In genomic region chr5:23740029-23740428, GRCh38 we compare ENCODE assay signal across 29 cellular contexts.
DNase-seq lines count a peak whose midpoint lies in the region; ATAC-seq and TF ChIP-seq lines count a peak whose summit lies in the region.
"Had no signal": no experiment of that assay in that cellular context is flagged by ENCODE, and none has a peak within 500 bp of the region (broad histone marks: within the 10 kb centered on the region; RNA-seq: fewer than 3 reads in every experiment).

No MANE protein-coding gene starts in this region.

- no peak overlapping the region for H3K27ac ChIP-seq in GM23338 (ENCODE audit: low read depth)
- no peak overlapping the region for H3K27ac ChIP-seq in PC-3 (ENCODE audit: low read length)
- no peak overlapping the region for H3K27ac ChIP-seq in smooth muscle cell (ENCODE audit: low read depth)
- no peak overlapping the region for H3K27ac ChIP-seq in WERI-Rb-1
- H3K27ac ChIP-seq in OCI-LY7 (ENCODE audit: low read depth, low read length, poor library complexity, severe bottlenecking): no peak overlapping the region
- H3K27ac ChIP-seq: A549, coronary artery, lower lobe of right lung, ovary, spleen, tibial nerve had no signal

- no peaks in the 10 kb centered on the region for H3F3A ChIP-seq in GM23338 (replicated peaks; ENCODE audit: low read depth)
- no peaks in the 10 kb centered on the region for H3F3A ChIP-seq in PC-3 (ENCODE audit: low read length, unreplicated experiment)
- H3F3A ChIP-seq in smooth muscle cell (ENCODE audit: low read depth): no peaks in the 10 kb centered on the region

- H3K27me3 ChIP-seq in GM23338 (ENCODE audit: insufficient read depth) (no peaks in the 10 kb centered on the region), PC-3 (ENCODE audit: low read length) (no peaks in the 10 kb centered on the region), smooth muscle cell (ENCODE audit: low read depth) (no peaks in the 10 kb centered on the region), WERI-Rb-1 (ENCODE audit: insufficient read depth, low read depth, severe bottlenecking) (no peaks in the 10 kb centered on the region)
- H3K27me3 ChIP-seq: ovary, spleen, tibial nerve had no signal

- H3K79me2 ChIP-seq in GM23338 (replicated peaks; ENCODE audit: insufficient read depth): no peaks in the 10 kb centered on the region
- H3K79me2 ChIP-seq in PC-3 (ENCODE audit: low read length): no peaks in the 10 kb centered on the region
- no peaks in the 10 kb centered on the region for H3K79me2 ChIP-seq in smooth muscle cell (ENCODE audit: low read depth)
- no peaks in the 10 kb centered on the region for H3K79me2 ChIP-seq in OCI-LY7 (ENCODE audit: insufficient read depth, low read depth, low read length)

- BruUV-seq in PC-3 (replicated peaks; lab: Mats Ljungman, UMichigan) (no TSS peak), OCI-LY7 (replicated peaks; lab: Mats Ljungman, UMichigan) (no TSS peak)

- H3K27ac Mint-ChIP-seq in GM23338: no peak overlapping the region
- H3K27ac Mint-ChIP-seq: activated CD8-positive, alpha-beta T cell treated with anti-CD3 and anti-CD28 coated beads for 36 hours; activated naive CD4-positive, alpha-beta T cell treated with anti-CD3 and anti-CD28 coated beads, Interleukin-2, amount 50 U/mL, for 24 hours; activated T-helper 2 cell treated with anti-CD3 and anti-CD28 coated beads, Interferon-gamma antibody, Interleukin-2, Interleukin-4, amounts not matched to agents 10 μg/mL and 5 μg/mL and 100 μg/mL, durations not matched to agents 14 hours and 24 hours and 36 hours; B cell; CD8-positive, alpha-beta T cell had no signal

- H3K27me3 Mint-ChIP-seq in GM23338 (ENCODE audit: insufficient read depth, low read depth, poor library complexity): peaks cover 2% of the 10 kb centered on the region
- H3K27me3 Mint-ChIP-seq: activated CD8-positive, alpha-beta T cell treated with anti-CD3 and anti-CD28 coated beads for 36 hours; activated naive CD4-positive, alpha-beta T cell treated with anti-CD3 and anti-CD28 coated beads, Interleukin-2, amount 50 U/mL, for 24 hours; B cell had no signal

- DNase-seq in NCI-H2081 (lab: John Stamatoyannopoulos, UW) (peak; percentile 28 to 73), NCI-H2081 treated with DMSO at 0.1 percent for 48 hours (lab: John Stamatoyannopoulos, UW) (no peak), GM23338 (ENCODE audit: low spot score) (no peak), PC-3 (peak; percentile 75), left lobe of liver (ENCODE audit: low spot score) (peak; percentile 63), smooth muscle cell (lab: John Stamatoyannopoulos, UW; ENCODE audit: unreplicated experiment) (no peak), WERI-Rb-1 (no peak), OCI-LY7 (ENCODE audit: low spot score) (no peak)
- DNase-seq: activated CD8-positive, alpha-beta T cell treated with anti-CD3 and anti-CD28 coated beads for 36 hours; anterior cingulate cortex; CD8-positive, alpha-beta T cell; DMS79 treated with DMSO at 0.1 percent for 48 hours; effector memory CD4-positive, alpha-beta T cell; erythroblast; GF-D8; head of caudate nucleus; lower lobe of right lung; NCI-H2107; NCI-H510A; ovary; spleen; T-helper 1 cell had no signal

- H3K4me3 ChIP-seq in GM23338 (no peak overlapping the region), PC-3 (ENCODE audit: low read length) (no peak overlapping the region), smooth muscle cell (no peak overlapping the region), WERI-Rb-1 (ENCODE audit: low read depth, low read length) (no peak overlapping the region), OCI-LY7 (ENCODE audit: low read depth, low read length, poor library complexity, severe bottlenecking) (no peak overlapping the region)
- H3K4me3 ChIP-seq: A549, coronary artery, lower lobe of right lung, ovary, spleen, tibial nerve had no signal

- H2AFZ ChIP-seq in GM23338 (peak overlapping the region; percentile 86; the same call in 1 of the 2 replicates), PC-3 (ENCODE audit: low read length) (peak overlapping the region; percentile 37; the same call in 1 of the 2 replicates), smooth muscle cell (ENCODE audit: low read depth) (no peak overlapping the region), OCI-LY7 (ENCODE audit: low read length) (no peak overlapping the region)

- H3K9me2 ChIP-seq in GM23338 (ENCODE audit: insufficient read depth) (no peaks in the 10 kb centered on the region), PC-3 (replicated peaks; ENCODE audit: low read length) (no peaks in the 10 kb centered on the region), OCI-LY7 (ENCODE audit: insufficient read depth, low read length) (no peaks in the 10 kb centered on the region)

- intact Hi-C loops in PC-3 (cut with micrococcal nuclease): no loop called here
- intact Hi-C loops in OCI-LY7 (cut with micrococcal nuclease; ENCODE audit: unreplicated experiment): no loop called here

- no peaks in the 10 kb centered on the region for H3K36me3 ChIP-seq in GM23338 (ENCODE audit: insufficient read depth)
- no peaks in the 10 kb centered on the region for H3K36me3 ChIP-seq in PC-3 (ENCODE audit: low read depth, low read length)
- no peaks in the 10 kb centered on the region for H3K36me3 ChIP-seq in smooth muscle cell (ENCODE audit: low read depth)
- no peaks in the 10 kb centered on the region for H3K36me3 ChIP-seq in WERI-Rb-1
- no peaks in the 10 kb centered on the region for H3K36me3 ChIP-seq in OCI-LY7 (ENCODE audit: insufficient read depth, low read length)
- H3K36me3 ChIP-seq: lower lobe of right lung, ovary, spleen, tibial nerve had no signal

- CTCF ChIA-PET in PC-3 (lab: Charles Lee) (no interaction called here), OCI-LY7 (lab: Charles Lee; ENCODE audit: unreplicated experiment) (no interaction called here)

- H3K9me3 Mint-ChIP-seq in GM23338: no peaks in the 10 kb centered on the region
- H3K9me3 Mint-ChIP-seq: activated CD8-positive, alpha-beta T cell treated with anti-CD3 and anti-CD28 coated beads for 36 hours; activated naive CD4-positive, alpha-beta T cell treated with anti-CD3 and anti-CD28 coated beads, Interleukin-2, amount 50 U/mL, for 24 hours had no signal

- H3K9me3 ChIP-seq in PC-3 (ENCODE audit: low read length) (no peaks in the 10 kb centered on the region), smooth muscle cell (replicated peaks; ENCODE audit: low read depth) (no peaks in the 10 kb centered on the region), WERI-Rb-1 (ENCODE audit: severe bottlenecking) (no peaks in the 10 kb centered on the region), OCI-LY7 (ENCODE audit: low read length) (no peaks in the 10 kb centered on the region)
- H3K9me3 ChIP-seq: A549, lower lobe of right lung, ovary had no signal

- no peaks in the 10 kb centered on the region for H3K36me3 Mint-ChIP-seq in GM23338 (ENCODE audit: low read depth)
- H3K36me3 Mint-ChIP-seq: activated naive CD4-positive, alpha-beta T cell treated with anti-CD3 and anti-CD28 coated beads, Interleukin-2, amount 50 U/mL, for 24 hours; CD8-positive, alpha-beta T cell had no signal

- H4K20me1 ChIP-seq in GM23338 (replicated peaks; ENCODE audit: insufficient read depth): no peaks in the 10 kb centered on the region
- H4K20me1 ChIP-seq in PC-3 (ENCODE audit: low read length): no peaks in the 10 kb centered on the region
- H4K20me1 ChIP-seq in smooth muscle cell (ENCODE audit: low read depth): no peaks in the 10 kb centered on the region
- H4K20me1 ChIP-seq in OCI-LY7 (ENCODE audit: insufficient read depth, low read length): no peaks in the 10 kb centered on the region

- TF ChIP-seq CTCF in GM23338 (conservative IDR thresholded peaks at IDR 0.05; ENCODE audit: low read depth in 2 of 2): no peak
- TF ChIP-seq CTCF in PC-3 (conservative IDR thresholded peaks at IDR 0.05; ENCODE audit: low read depth, low read length): no peak
- no peak for TF ChIP-seq CTCF in smooth muscle cell (IDR thresholded peaks at IDR 0.05; ENCODE audit: borderline replicate concordance, insufficient read depth, poor library complexity, severe bottlenecking)
- no peak for TF ChIP-seq CTCF in WERI-Rb-1 (IDR thresholded peaks at IDR 0.05; ENCODE audit: low read depth, low read length)
- no peak for TF ChIP-seq CTCF in OCI-LY7 (conservative IDR thresholded peaks at IDR 0.05; ENCODE audit: low read length)

- no peaks in the 10 kb centered on the region for H3K4me1 Mint-ChIP-seq in GM23338
- H3K4me1 Mint-ChIP-seq: activated naive CD4-positive, alpha-beta T cell treated with anti-CD3 and anti-CD28 coated beads, Interleukin-2, amount 50 U/mL, for 24 hours; B cell had no signal

- POLR2A ChIA-PET in PC-3 (lab: Charles Lee; ENCODE audit: unreplicated experiment): no interaction called here
- POLR2A ChIA-PET in OCI-LY7 (lab: Charles Lee): no interaction called here

- no peak overlapping the region for H3K4me3 Mint-ChIP-seq in GM23338
- H3K4me3 Mint-ChIP-seq: activated CD8-positive, alpha-beta T cell treated with anti-CD3 and anti-CD28 coated beads for 36 hours; activated naive CD4-positive, alpha-beta T cell treated with anti-CD3 and anti-CD28 coated beads, Interleukin-2, amount 50 U/mL, for 24 hours; B cell; CD8-positive, alpha-beta T cell had no signal

- H3K4me2 ChIP-seq in GM23338: no peak overlapping the region
- no peak overlapping the region for H3K4me2 ChIP-seq in PC-3 (ENCODE audit: low read length)
- H3K4me2 ChIP-seq in smooth muscle cell: no peak overlapping the region
- no peak overlapping the region for H3K4me2 ChIP-seq in OCI-LY7 (ENCODE audit: low read length)
- H3K4me2 ChIP-seq: A549 had no signal

- H3K9ac ChIP-seq in PC-3 (ENCODE audit: low read length) (no peak overlapping the region), smooth muscle cell (ENCODE audit: low read depth) (no peak overlapping the region)

- no peaks in the 10 kb centered on the region for H3K4me1 ChIP-seq in GM23338 (ENCODE audit: insufficient read depth)
- peaks cover 7% of the 10 kb centered on the region; the same call in 1 of the 2 replicates for H3K4me1 ChIP-seq in PC-3 (ENCODE audit: insufficient read depth, low read length)
- H3K4me1 ChIP-seq in smooth muscle cell (ENCODE audit: low read depth): no peaks in the 10 kb centered on the region
- no peaks in the 10 kb centered on the region for H3K4me1 ChIP-seq in OCI-LY7 (ENCODE audit: insufficient read depth, low read length, poor library complexity, severe bottlenecking)
- H3K4me1 ChIP-seq: A549, lower lobe of right lung, spleen, tibial nerve had no signal

- no peak for ATAC-seq in GM23338
- ATAC-seq in PC-3: peak; percentile 61
- ATAC-seq in left lobe of liver: peak; percentile 64
- ATAC-seq: A549; activated CD4-positive, CD25-positive, alpha-beta regulatory T cell treated with anti-CD3 and anti-CD28 coated beads, Interleukin-2, amount 50 U/mL, for 24 hours; activated CD8-positive, alpha-beta T cell treated with anti-CD3 and anti-CD28 coated beads for 36 hours; CD8-positive, alpha-beta T cell; lower lobe of right lung had no signal

- WGBS in smooth muscle cell (ENCODE audit: low lambda C conversion rate): 87% methylated on average over 4 of the region's 4 CpGs

TF ChIP-seq in GM23338, 12 proteins besides CTCF, POLR2A, EP300 and RAD21 (continues in another document):
- TF ChIP-seq ZNF114 (CRISPR knock-in tag; IDR thresholded peaks at IDR 0.05): no peak
- no peak for TF ChIP-seq EZH2 (IDR thresholded peaks at IDR 0.05; ENCODE audit: low read depth, unreplicated experiment)
- TF ChIP-seq EZH2phosphoT487 (IDR thresholded peaks at IDR 0.05; ENCODE audit: unreplicated experiment): no peak
- no peak for TF ChIP-seq JUNB (IDR thresholded peaks at IDR 0.05; ENCODE audit: unreplicated experiment)
- no peak for TF ChIP-seq ZNF331 (CRISPR knock-in tag; IDR thresholded peaks at IDR 0.05; ENCODE audit: low read depth)
- TF ChIP-seq NANOG (IDR thresholded peaks at IDR 0.05; ENCODE audit: borderline replicate concordance): no peak

Comparison
In these comparisons a context has a peak if more than half of its experiments do, and no peak if none do; other contexts are left out.
1. DNase-seq: peak in NCI-H2081 (2 of 2), PC-3 (single experiment) and left lobe of liver (single experiment); none in NCI-H2081 treated with DMSO at 0.1 percent for 48 hours (single experiment), GM23338 (single experiment), smooth muscle cell (single experiment), WERI-Rb-1 (single experiment) and OCI-LY7 (single experiment).
2. H2AFZ ChIP-seq: peak in GM23338 (single experiment) and PC-3 (single experiment); none in smooth muscle cell (single experiment) and OCI-LY7 (single experiment).